Comparison of ENCODE assay signal across 8 cellular contexts in genomic region chr16:21509433-21510030, GRCh38.
DNase-seq lines count a peak whose midpoint lies in the region; TF ChIP-seq lines count a peak whose summit lies in the region.
"Not testable (repeated sequence)": the region's sequence is repeated elsewhere in the genome, so short reads cannot be mapped to it uniquely, and the experiment has no call there.

No MANE protein-coding gene starts in this region.

- WGBS in adrenal gland, 4 donors: 84 to 95% (median 85%) methylated on average over 10 of the region's 10 CpGs
- 76 to 79% methylated on average over 10 of the region's 10 CpGs for WGBS in esophagus, 2 donors
- WGBS in liver: 58% methylated on average over 10 of the region's 10 CpGs

- CTCF ChIA-PET in activated CD4-positive, alpha-beta T cell treated with anti-CD3 and anti-CD28 coated beads, Interleukin-2, amount 10 ng/mL, durations not matched to agents 7 days and 5 days (lab: Charles Lee): interaction anchor here (1.6 kb wide), 2 partner anchors 8 to 10 kb away, joined by 3 to 7 read pairs; no protein-coding TSS in a partner anchor

- DNase-seq in NCI-H2029 (lab: John Stamatoyannopoulos, UW) (peak; percentile 59), adrenal gland (peak in 4 of 7 donors; percentile 23 to 65 (median 32)), occipital lobe (lab: John Stamatoyannopoulos, UW) (peak; percentile 52)
- DNase-seq in activated CD4-positive, alpha-beta T cell treated with anti-CD3 and anti-CD28 coated beads, Interleukin-2, amount 10 ng/mL, durations not matched to agents 7 days and 5 days: peak; percentile 7

- H3K4me1 ChIP-seq in adrenal gland (replicated peaks in 1 of 2) (peaks cover 28 to 57% of the 10 kb centered on the region in 2 donors), esophagus (ENCODE audit: control insufficient read depth in 2 of 2, insufficient read depth in 2 of 2, low read length in 1 of 2) (peaks cover 17 to 28% of the 10 kb centered on the region in 2 donors), liver (ENCODE audit: control insufficient read depth in 4 of 4, insufficient read depth in 4 of 4, low read length in 3 of 4) (peaks cover 12 to 35% (median 26%) of the 10 kb centered on the region in 4 donors), stomach smooth muscle (ENCODE audit: control insufficient read depth, insufficient read depth, low read length) (peaks cover 69% of the 10 kb centered on the region)

- TF ChIP-seq CTCF in C4-2B (conservative IDR thresholded peaks at IDR 0.05); adrenal gland (IDR thresholded peaks at IDR 0.05); liver (IDR thresholded peaks at IDR 0.05; ENCODE audit: low read depth, low read length, missing input control): not testable (repeated sequence)

- H3K27me3 Mint-ChIP-seq in activated CD4-positive, alpha-beta T cell treated with anti-CD3 and anti-CD28 coated beads, Interleukin-2, amount 10 ng/mL, durations not matched to agents 7 days and 5 days: not testable (repeated sequence)

- H3K36me3 Mint-ChIP-seq in activated CD4-positive, alpha-beta T cell treated with anti-CD3 and anti-CD28 coated beads, Interleukin-2, amount 10 ng/mL, durations not matched to agents 7 days and 5 days (ENCODE audit: low read depth): peaks cover 43% of the 10 kb centered on the region

- H3K4me3 ChIP-seq in adrenal gland; esophagus (ENCODE audit: low read depth in 1 of 2, low read length in 2 of 2); liver (ENCODE audit: low read depth in 1 of 3, low read length in 3 of 3): not testable (repeated sequence)
- peak overlapping the region in 1 of 2 donors; percentile 35 for H3K4me3 ChIP-seq in stomach smooth muscle (ENCODE audit: low read length in 2 of 2)

- peak overlapping the region; percentile 28 for H3K27ac ChIP-seq in C4-2B
- peak overlapping the region; percentile 15 to 90 (median 72) for H3K27ac ChIP-seq in adrenal gland
- peak overlapping the region; percentile 3 to 22 for H3K27ac ChIP-seq in esophagus (ENCODE audit: low read depth in 2 of 2, low read length in 1 of 2)
- H3K27ac ChIP-seq in liver (ENCODE audit: low read depth in 1 of 2, low read length in 2 of 2): not testable (repeated sequence)
- peak overlapping the region; percentile 46 for H3K27ac ChIP-seq in stomach smooth muscle (ENCODE audit: low read length)

- not testable (repeated sequence) for TF ChIP-seq POLR2A in adrenal gland (IDR thresholded peaks at IDR 0.05)

- peaks cover 66% of the 10 kb centered on the region for H3K4me1 Mint-ChIP-seq in activated CD4-positive, alpha-beta T cell treated with anti-CD3 and anti-CD28 coated beads, Interleukin-2, amount 10 ng/mL, durations not matched to agents 7 days and 5 days

- intact Hi-C loops in adrenal gland (cut with DNase I): loop anchor here in 1 of 2 donors (10.0 kb wide), 1 partner anchor 55 kb away; no protein-coding TSS in a partner anchor

- not testable (repeated sequence) for H3K9ac ChIP-seq in liver (ENCODE audit: low read depth in 1 of 2, low read length in 2 of 2); stomach smooth muscle (ENCODE audit: low read length in 2 of 2)

- POLR2A ChIA-PET in activated CD4-positive, alpha-beta T cell treated with anti-CD3 and anti-CD28 coated beads, Interleukin-2, amount 10 ng/mL, durations not matched to agents 7 days and 5 days (lab: Charles Lee): not testable (repeated sequence)

- peak overlapping the region; percentile 91 for H3K27ac Mint-ChIP-seq in activated CD4-positive, alpha-beta T cell treated with anti-CD3 and anti-CD28 coated beads, Interleukin-2, amount 10 ng/mL, durations not matched to agents 7 days and 5 days

- not testable (repeated sequence) for H3K36me3 ChIP-seq in adrenal gland (replicated peaks in 1 of 2); esophagus (ENCODE audit: control insufficient read depth in 2 of 2, insufficient read depth in 2 of 2, low read length in 1 of 2); liver (ENCODE audit: control insufficient read depth in 4 of 4, insufficient read depth in 3 of 4, low read depth in 1 of 4, low read length in 3 of 4); stomach smooth muscle (ENCODE audit: control insufficient read depth in 2 of 2, insufficient read depth in 2 of 2, low read length in 2 of 2)

- H3K9me3 Mint-ChIP-seq in activated CD4-positive, alpha-beta T cell treated with anti-CD3 and anti-CD28 coated beads, Interleukin-2, amount 10 ng/mL, durations not matched to agents 7 days and 5 days: not testable (repeated sequence)

- not testable (repeated sequence) for H3K4me3 Mint-ChIP-seq in activated CD4-positive, alpha-beta T cell treated with anti-CD3 and anti-CD28 coated beads, Interleukin-2, amount 10 ng/mL, durations not matched to agents 7 days and 5 days

- TF ChIP-seq RAD21 in liver (IDR thresholded peaks at IDR 0.05): not testable (repeated sequence)

- H3K27me3 ChIP-seq in adrenal gland; esophagus (ENCODE audit: control insufficient read depth in 1 of 2, insufficient read depth in 2 of 2, low read length in 2 of 2); liver (ENCODE audit: control insufficient read depth in 4 of 4, insufficient read depth in 4 of 4, low read length in 3 of 4); stomach smooth muscle (ENCODE audit: control insufficient read depth in 1 of 2, insufficient read depth in 2 of 2, low read length in 2 of 2): not testable (repeated sequence)

- H3K9me3 ChIP-seq in adrenal gland (replicated peaks in 1 of 3); esophagus (ENCODE audit: control insufficient read depth in 2 of 2, insufficient read depth in 1 of 2, low read depth in 1 of 2, low read length in 1 of 2); liver (ENCODE audit: control insufficient read depth in 4 of 4, low read length in 3 of 4); stomach smooth muscle (ENCODE audit: control insufficient read depth in 2 of 2, low read length in 2 of 2): not testable (repeated sequence)

TF ChIP-seq in liver, 16 proteins besides CTCF, POLR2A, EP300 and RAD21:
- TF ChIP-seq SP1 (IDR thresholded peaks at IDR 0.05): peak; percentile 42
- TF ChIP-seq RXRA (IDR thresholded peaks at IDR 0.05): peak; percentile 11 to 27
- TF ChIP-seq HNF4A (conservative IDR thresholded peaks at IDR 0.05): peak; percentile 37 to 49

Comparison
In these comparisons a context has a peak if more than half of its experiments do, and no peak if none do; other contexts are left out.
1. DNase-seq: peak in every context shown above with its lines; median percentile 59 in NCI-H2029; 52 in occipital lobe; 32 in adrenal gland; 7 in activated CD4-positive, alpha-beta T cell treated with anti-CD3 and anti-CD28 coated beads, Interleukin-2, amount 10 ng/mL, durations not matched to agents 7 days and 5 days.